ENCODE assay signal across 11 cellular contexts in genomic region chr16:660132-660458, GRCh38. TPM values are rescaled to one million over a fixed set of nuclear protein-coding genes. Genes with fewer than 3 reads are reported as not detected.
A peak's percentile ranks its signal among the peaks of the same experiment; 100 is the strongest.
DNase-seq lines count a peak whose midpoint lies in the region; ATAC-seq and TF ChIP-seq lines count a peak whose summit lies in the region.
"Had no signal": no experiment of that assay in that cellular context is flagged by ENCODE, and none has a peak within 500 bp of the region (broad histone marks: within the 10 kb centered on the region; RNA-seq: fewer than 3 reads in every experiment).

No MANE protein-coding gene starts in this region.

- H3K36me3 ChIP-seq in stomach smooth muscle (ENCODE audit: control insufficient read depth in 2 of 2, insufficient read depth in 2 of 2, low read length in 2 of 2) (peaks cover 0 to 3% of the 10 kb centered on the region in 2 donors), GM23248 (ENCODE audit: low read depth) (no peaks in the 10 kb centered on the region)
- H3K36me3 ChIP-seq: neural progenitor cell had no signal

- POLR2A ChIA-PET in RWPE1 (lab: Yijun Ruan, JAX; ENCODE audit: low non-redundant PET): no interaction called here

- H3K4me1 ChIP-seq in right cardiac atrium (ENCODE audit: control insufficient read depth, insufficient read depth, low read length) (no peaks in the 10 kb centered on the region), stomach smooth muscle (ENCODE audit: control insufficient read depth, insufficient read depth, low read length) (peaks cover 19% of the 10 kb centered on the region), GM23248 (ENCODE audit: insufficient read depth) (no peaks in the 10 kb centered on the region)

- intact Hi-C loops in right cardiac atrium (cut with DNase I): loop anchor here in 3 of 4 donors (5.0 to 10.0 kb wide), 3 partner anchors 73 to 265 kb away; partner anchors contain the start of gene NME4 (in 1 of the 3)

- H3K27me3 ChIP-seq in right cardiac atrium (ENCODE audit: control insufficient read depth, insufficient read depth) (no peaks in the 10 kb centered on the region), stomach smooth muscle (ENCODE audit: control insufficient read depth in 1 of 2, insufficient read depth in 2 of 2, low read length in 2 of 2) (no peaks in the 10 kb centered on the region), GM23248 (replicated peaks; ENCODE audit: insufficient read depth) (no peaks in the 10 kb centered on the region)
- H3K27me3 ChIP-seq: hepatocyte, neural progenitor cell had no signal

- H3K4me3 ChIP-seq in right cardiac atrium (ENCODE audit: low read length): no peak overlapping the region
- peak overlapping the region in 1 of 2 donors; percentile 69 for H3K4me3 ChIP-seq in stomach smooth muscle (ENCODE audit: low read length in 2 of 2)
- no peak overlapping the region for H3K4me3 ChIP-seq in GM23248
- H3K4me3 ChIP-seq: hepatocyte, neural progenitor cell had no signal

- in situ Hi-C loops in GM23248 (cut with MboI): no loop called here

- H3K9ac ChIP-seq in stomach smooth muscle (ENCODE audit: low read length in 2 of 2) (peak overlapping the region; percentile 36 to 51), GM23248 (no peak overlapping the region)
- H3K9ac ChIP-seq: neural progenitor cell had no signal

- no peaks in the 10 kb centered on the region for H3K79me2 ChIP-seq in GM23248 (ENCODE audit: insufficient read depth)
- H3K79me2 ChIP-seq: hepatocyte had no signal

- CTCF ChIA-PET in RWPE1 (lab: Yijun Ruan, JAX): interaction anchor here (1.0 to 1.5 kb wide), 2 partner anchors 12 to 70 kb away, joined by 3 to 9 read pairs; no protein-coding TSS in a partner anchor

- no peak overlapping the region for H2AFZ ChIP-seq in GM23248
- H2AFZ ChIP-seq: hepatocyte had no signal

- H3K27ac ChIP-seq in RWPE1 (peak overlapping the region; percentile 75), right cardiac atrium (ENCODE audit: low read length) (peak overlapping the region; percentile 39), stomach smooth muscle (ENCODE audit: low read length) (peak overlapping the region; percentile 62), GM23248 (no peak overlapping the region)
- H3K27ac ChIP-seq: hepatocyte, neural progenitor cell had no signal

- H3K9me3 ChIP-seq in right cardiac atrium (ENCODE audit: control insufficient read depth, low read length) (no peaks in the 10 kb centered on the region), stomach smooth muscle (ENCODE audit: control insufficient read depth in 2 of 2, low read length in 2 of 2) (no peaks in the 10 kb centered on the region), GM23248 (ENCODE audit: low read depth) (no peaks in the 10 kb centered on the region)

- 58% methylated on average over 6 of the region's 6 CpGs for WGBS in right cardiac atrium
- 79 to 95% methylated on average over 3 to 6 of the region's 6 CpGs for WGBS in GM23248 (ENCODE audit: low coverage in 1 of 2, low lambda C conversion rate in 2 of 2, missing lambda C conversion rate in 2 of 2), 2 experiments

- ATAC-seq in GM18498 (IDR thresholded peaks at IDR 0.05; ENCODE audit: unreplicated experiment): peak; percentile 6
- peak in 1 of 2 donors; percentile 4 for ATAC-seq in right cardiac atrium
- no peak for ATAC-seq in GM19023 (IDR thresholded peaks at IDR 0.05; ENCODE audit: unreplicated experiment)
- no peak for ATAC-seq in GM18868 (IDR thresholded peaks at IDR 0.05; ENCODE audit: unreplicated experiment)
- no peak for ATAC-seq in GM21825 (IDR thresholded peaks at IDR 0.05; ENCODE audit: unreplicated experiment)

- no peaks in the 10 kb centered on the region for H3K9me2 ChIP-seq in GM23248 (ENCODE audit: insufficient read depth)

- no peaks in the 10 kb centered on the region for H3F3A ChIP-seq in GM23248 (ENCODE audit: insufficient read depth)

- DNase-seq in RWPE1 (ENCODE audit: low spot score) (no peak), right cardiac atrium (no peak), GM23248 (no peak)
- DNase-seq: NCI-H748 treated with DMSO at 0.1 percent for 48 hours had no signal

- no peak for TF ChIP-seq CTCF in RWPE1 (conservative IDR thresholded peaks at IDR 0.05; ENCODE audit: low read depth)

- no peak overlapping the region for H3K4me2 ChIP-seq in GM23248 (ENCODE audit: unreplicated experiment)
- H3K4me2 ChIP-seq: hepatocyte had no signal

- no peaks in the 10 kb centered on the region for H4K20me1 ChIP-seq in GM23248 (ENCODE audit: insufficient read depth)

RNA-seq across cellular contexts. Expression of gene RHOT2, which starts 7.8 kb away (rescaled TPM):
- total RNA-seq in right cardiac atrium: 100 to 1,000 TPM in 1 of 4 donors, 10 to 100 TPM in 3; 84.3 to 104 (median 90.8) TPM
- polyA plus RNA-seq in right cardiac atrium (101 TPM), GM23248 (2016; fragmentation: Nextera tagmentation; extraction: Ambion mirVana) (65.1 and 70.0 TPM in 2 replicates)
- 44.9 and 65.9 TPM in 2 replicates for total RNA-seq in GM23248 (2014; rRNA removed; shearing (Covaris generic))

RNA-seq across cellular contexts. Expression of gene WDR90, which starts 10.9 kb away (rescaled TPM):
- total RNA-seq in right cardiac atrium: 10 to 100 TPM; 10.5 to 13.7 (median 12.0) TPM
- 8.1 TPM for polyA plus RNA-seq in right cardiac atrium
- total RNA-seq in GM23248 (2014; rRNA removed; shearing (Covaris generic)): 16.5 and 24.7 TPM in 2 replicates
- polyA plus RNA-seq in GM23248 (2016; fragmentation: Nextera tagmentation; extraction: Ambion mirVana): 4.7 and 8.2 TPM in 2 replicates

RNA-seq across cellular contexts. Expression of gene RHBDL1, which starts 15.4 kb away (rescaled TPM):
- total RNA-seq in right cardiac atrium: 1 to 10 TPM in 3 of 4 donors, under 1 TPM in 1; 0.89 to 2.9 (median 1.7) TPM
- polyA plus RNA-seq in right cardiac atrium (2.3 TPM), GM23248 (2016; fragmentation: Nextera tagmentation; extraction: Ambion mirVana) (0.90 and 1.5 TPM in 2 replicates)
- total RNA-seq in GM23248 (2014; rRNA removed; shearing (Covaris generic)): 0.89 and 2.1 TPM in 2 replicates

RNA-seq across cellular contexts. Expression of gene MCRIP2, which starts 18.5 kb away (rescaled TPM):
- total RNA-seq in right cardiac atrium: 100 to 1,000 TPM in 1 of 4 donors, 10 to 100 TPM in 3; 71.2 to 121 (median 85.6) TPM
- polyA plus RNA-seq in right cardiac atrium (141 TPM), GM23248 (2016; fragmentation: Nextera tagmentation; extraction: Ambion mirVana) (22.4 and 22.6 TPM in 2 replicates)
- 29.3 and 30.4 TPM in 2 replicates for total RNA-seq in GM23248 (2014; rRNA removed; shearing (Covaris generic))

RNA-seq across cellular contexts. Expression of gene STUB1, which starts 20.1 kb away (rescaled TPM):
- 100 to 1,000 TPM; 114 to 121 (median 119) TPM for total RNA-seq in right cardiac atrium
- polyA plus RNA-seq in right cardiac atrium (126 TPM), GM23248 (2016; fragmentation: Nextera tagmentation; extraction: Ambion mirVana) (207 and 216 TPM in 2 replicates)
- 183 and 201 TPM in 2 replicates for total RNA-seq in GM23248 (2014; rRNA removed; shearing (Covaris generic))
